8 cellular contexts compared by ENCODE assay signal in genomic region chr13:110575322-110576069, GRCh38. TPM values are rescaled to one million over a fixed set of nuclear protein-coding genes. Genes with fewer than 3 reads are reported as not detected.
DNase-seq lines count a peak whose midpoint lies in the region; ATAC-seq and TF ChIP-seq lines count a peak whose summit lies in the region.

No MANE protein-coding gene starts in this region.

- H4K91ac ChIP-seq in H9 (ENCODE audit: insufficient read length, low read depth, low read length): no peak overlapping the region

- H3K4me1 Mint-ChIP-seq in H9: peaks cover 17 to 24% of the 10 kb centered on the region in 2 experiments
- H3K4me1 Mint-ChIP-seq in activated T-helper 2 cell treated with anti-CD3 and anti-CD28 coated beads, Interferon-gamma antibody, Interleukin-2, Interleukin-4, amounts not matched to agents 10 μg/mL and 5 μg/mL and 100 μg/mL, durations not matched to agents 14 hours and 24 hours and 36 hours (ENCODE audit: low read depth): peaks cover 15% of the 10 kb centered on the region
- H3K4me1 Mint-ChIP-seq in naive B cell: peaks cover 11 to 25% (median 12%) of the 10 kb centered on the region in 3 donors

- H3K36me3 Mint-ChIP-seq in H9 (ENCODE audit: insufficient read depth in 1 of 3, low read depth in 3 of 3) (no peaks in the 10 kb centered on the region), naive B cell (no peaks in the 10 kb centered on the region)
- no peaks in the 10 kb centered on the region for H3K36me3 Mint-ChIP-seq in activated T-helper 2 cell treated with anti-CD3 and anti-CD28 coated beads, Interferon-gamma antibody, Interleukin-2, Interleukin-4, amounts not matched to agents 10 μg/mL and 5 μg/mL and 100 μg/mL, durations not matched to agents 14 hours and 24 hours and 36 hours (ENCODE audit: low read depth)

- H3K4ac ChIP-seq in H9 (ENCODE audit: low read depth, low read length): no peak overlapping the region

- no peaks in the 10 kb centered on the region for H4K20me1 ChIP-seq in H9 (ENCODE audit: control insufficient read depth, insufficient read depth, insufficient read length)

- DNase-seq in DMS153 (lab: John Stamatoyannopoulos, UW) (peak; percentile 46), DMS153 treated with DMSO at 0.1 percent for 48 hours (lab: John Stamatoyannopoulos, UW; ENCODE audit: unreplicated experiment) (no peak), H9 (peak; percentile 61), LNCaP clone FGC (ENCODE audit: low read depth) (no peak), naive B cell (peak; percentile 21), ascending aorta (ENCODE audit: low spot score in 2 of 2) (no peak), ureter (ENCODE audit: low spot score) (no peak)
- no peak for DNase-seq in activated T-helper 2 cell treated with anti-CD3 and anti-CD28 coated beads, Interferon-gamma antibody, Interleukin-2, Interleukin-4, amounts not matched to agents 10 μg/mL and 5 μg/mL and 100 μg/mL, durations not matched to agents 14 hours and 24 hours and 36 hours (ENCODE audit: low spot score)

- no peak overlapping the region for H2BK5ac ChIP-seq in H9 (ENCODE audit: insufficient read length, low read length)

- no peak overlapping the region for H3K27ac ChIP-seq in H9 (ENCODE audit: insufficient read length, low read depth, low read length)
- H3K27ac ChIP-seq in ascending aorta: no peak overlapping the region

- no peak overlapping the region for H2BK15ac ChIP-seq in H9 (ENCODE audit: low read depth, low read length)

- no peaks in the 10 kb centered on the region for H3K23me2 ChIP-seq in H9 (ENCODE audit: insufficient read length, low read depth, low read length, poor library complexity, severe bottlenecking)

- H3K27me3 ChIP-seq in H9 (ENCODE audit: insufficient read depth, low read length): no peaks in the 10 kb centered on the region
- H3K27me3 ChIP-seq in ascending aorta: no peaks in the 10 kb centered on the region

- no peaks in the 10 kb centered on the region for H3K79me2 ChIP-seq in H9 (ENCODE audit: insufficient read depth, low read length)

- H3T11ph ChIP-seq in H9 (ENCODE audit: low read length): no peak overlapping the region

- no peak overlapping the region for H4K8ac ChIP-seq in H9 (replicated peaks; ENCODE audit: insufficient read length, low read depth, low read length)

- no peak overlapping the region for H3K18ac ChIP-seq in H9 (ENCODE audit: insufficient read length, low read depth, low read length)

- peak; percentile 83 to 85 for ATAC-seq in naive B cell (ENCODE audit: low read depth in 2 of 2)

- intact Hi-C loops in activated T-helper 2 cell treated with anti-CD3 and anti-CD28 coated beads, Interferon-gamma antibody, Interleukin-2, Interleukin-4, amounts not matched to agents 10 μg/mL and 5 μg/mL and 100 μg/mL, durations not matched to agents 14 hours and 24 hours and 36 hours (cut with micrococcal nuclease): no loop called here
- intact Hi-C loops in ascending aorta (cut with DNase I): no loop called here

- H3K4me1 ChIP-seq in H9 (ENCODE audit: insufficient read depth, low read length) (no peaks in the 10 kb centered on the region), ascending aorta (peaks cover 0 to 2% of the 10 kb centered on the region in 2 donors)

- no peak overlapping the region for H2BK20ac ChIP-seq in H9 (ENCODE audit: low read depth, low read length, poor library complexity, severe bottlenecking)

- H4K5ac ChIP-seq in H9 (ENCODE audit: insufficient read length, low read depth, low read length): no peak overlapping the region

- no peak overlapping the region for H2AK5ac ChIP-seq in H9 (ENCODE audit: insufficient read length, low read length)

- H3K4me2 ChIP-seq in H9 (ENCODE audit: insufficient read depth, insufficient read length, low read length): no peak overlapping the region

- H3K9me3 Mint-ChIP-seq in H9: no peaks in the 10 kb centered on the region
- no peaks in the 10 kb centered on the region for H3K9me3 Mint-ChIP-seq in activated T-helper 2 cell treated with anti-CD3 and anti-CD28 coated beads, Interferon-gamma antibody, Interleukin-2, Interleukin-4, amounts not matched to agents 10 μg/mL and 5 μg/mL and 100 μg/mL, durations not matched to agents 14 hours and 24 hours and 36 hours
- no peaks in the 10 kb centered on the region for H3K9me3 Mint-ChIP-seq in naive B cell

- H3K4me3 ChIP-seq in LNCaP clone FGC (ENCODE audit: low read depth, low read length): no peak overlapping the region
- no peak overlapping the region for H3K4me3 ChIP-seq in ascending aorta

- TF ChIP-seq CTCF in H9 (conservative IDR thresholded peaks at IDR 0.05) (peak; percentile 18; the same call in 1 of the 3 replicates), LNCaP clone FGC (IDR thresholded peaks at IDR 0.05; ENCODE audit: control insufficient read depth, extremely low read depth, insufficient read depth) (0 out of 2 replicates have a peak, but pooled peaks have one; percentile 23), ascending aorta (IDR thresholded peaks at IDR 0.05) (no peak)

- no peak overlapping the region for H2BK120ac ChIP-seq in H9 (ENCODE audit: low read depth, low read length, poor library complexity, severe bottlenecking)

- no peaks in the 10 kb centered on the region for H3K36me3 ChIP-seq in ascending aorta

- H3K27me3 Mint-ChIP-seq in H9 (ENCODE audit: low read depth) (peaks cover 14% of the 10 kb centered on the region), naive B cell (peaks cover 0 to 44% (median 42%) of the 10 kb centered on the region in 3 donors)
- H3K27me3 Mint-ChIP-seq in activated T-helper 2 cell treated with anti-CD3 and anti-CD28 coated beads, Interferon-gamma antibody, Interleukin-2, Interleukin-4, amounts not matched to agents 10 μg/mL and 5 μg/mL and 100 μg/mL, durations not matched to agents 14 hours and 24 hours and 36 hours (ENCODE audit: low read depth): peaks cover 45% of the 10 kb centered on the region

- no peak overlapping the region for H3K9ac ChIP-seq in H9 (ENCODE audit: extremely low read depth, insufficient read length, low read length)

- no peak overlapping the region for H3K4me3 Mint-ChIP-seq in H9
- H3K4me3 Mint-ChIP-seq in activated T-helper 2 cell treated with anti-CD3 and anti-CD28 coated beads, Interferon-gamma antibody, Interleukin-2, Interleukin-4, amounts not matched to agents 10 μg/mL and 5 μg/mL and 100 μg/mL, durations not matched to agents 14 hours and 24 hours and 36 hours (ENCODE audit: low read depth): peak overlapping the region; percentile 9
- H3K4me3 Mint-ChIP-seq in naive B cell: peak overlapping the region in 6 of 8 donors; percentile 13 to 59 (median 44)

- no peak overlapping the region for H2BK12ac ChIP-seq in H9 (ENCODE audit: insufficient read length, low read depth, low read length)

- H3K27ac Mint-ChIP-seq in H9 (no peak overlapping the region), naive B cell (peak overlapping the region in 3 of 6 donors; percentile 48 to 75 (median 53))
- no peak overlapping the region for H3K27ac Mint-ChIP-seq in activated T-helper 2 cell treated with anti-CD3 and anti-CD28 coated beads, Interferon-gamma antibody, Interleukin-2, Interleukin-4, amounts not matched to agents 10 μg/mL and 5 μg/mL and 100 μg/mL, durations not matched to agents 14 hours and 24 hours and 36 hours

- no peak overlapping the region for H3K56ac ChIP-seq in H9 (ENCODE audit: insufficient read length, low read depth, low read length)

- H3K23ac ChIP-seq in H9 (ENCODE audit: insufficient read length, low read depth, low read length): no peak overlapping the region

- H3K14ac ChIP-seq in H9 (ENCODE audit: insufficient read depth, low read length): no peak overlapping the region

- WGBS in H9 (ENCODE audit: extremely low coverage, insufficient read length, low lambda C conversion rate): no CpG with 5 or more reads among the region's 15 CpGs

- H3K9me3 ChIP-seq in H9 (ENCODE audit: control insufficient read depth, low read depth, low read length) (no peaks in the 10 kb centered on the region), ascending aorta (no peaks in the 10 kb centered on the region)

- no peak overlapping the region for H2AFZ ChIP-seq in H9 (ENCODE audit: low read length)

- no peaks in the 10 kb centered on the region for H3K79me1 ChIP-seq in H9 (ENCODE audit: insufficient read depth, low read depth, low read length, poor library complexity, severe bottlenecking)

RNA-seq across cellular contexts. Expression of gene RAB20, which starts 14.0 kb away (rescaled TPM):
- total RNA-seq in H9 (2021) (11.4 and 12.3 TPM in 2 replicates), ascending aorta (17.7 TPM), ureter (35.4 TPM)
- total RNA-seq in activated T-helper 2 cell treated with anti-CD3 and anti-CD28 coated beads, Interferon-gamma antibody, Interleukin-2, Interleukin-4, amounts not matched to agents 10 μg/mL and 5 μg/mL and 100 μg/mL, durations not matched to agents 14 hours and 24 hours and 36 hours: 2.8 and 4.0 TPM in 2 replicates
- polyA plus RNA-seq in naive B cell (ENCODE audit: low read depth in 6 of 6): 1 to 10 TPM in 3 of 6 donors, under 1 TPM in 2, not detected in 1; 0.74 to 3.4 (median 2.0) TPM

RNA-seq across cellular contexts. Expression of gene NAXD, which starts 39.8 kb away (rescaled TPM):
- total RNA-seq in H9 (2021): 24.8 and 25.5 TPM in 2 replicates
- total RNA-seq in activated T-helper 2 cell treated with anti-CD3 and anti-CD28 coated beads, Interferon-gamma antibody, Interleukin-2, Interleukin-4, amounts not matched to agents 10 μg/mL and 5 μg/mL and 100 μg/mL, durations not matched to agents 14 hours and 24 hours and 36 hours: 21.7 and 22.1 TPM in 2 replicates
- 10 to 100 TPM; 10.8 to 23.1 (median 15.4) TPM for polyA plus RNA-seq in naive B cell (ENCODE audit: low read depth in 6 of 6)
- 1.9 TPM for total RNA-seq in ascending aorta
- total RNA-seq in ureter: 37.8 TPM

Comparison
In these comparisons a context has a peak if more than half of its experiments do, and no peak if none do; other contexts are left out.
1. DNase-seq: peak in DMS153 (single experiment), H9 (single experiment) and naive B cell (single experiment); none in DMS153 treated with DMSO at 0.1 percent for 48 hours (single experiment), LNCaP clone FGC (single experiment), activated T-helper 2 cell treated with anti-CD3 and anti-CD28 coated beads, Interferon-gamma antibody, Interleukin-2, Interleukin-4, amounts not matched to agents 10 μg/mL and 5 μg/mL and 100 μg/mL, durations not matched to agents 14 hours and 24 hours and 36 hours (single experiment), ascending aorta (0 of 2) and ureter (single experiment).
2. H3K4me3 Mint-ChIP-seq: peak in activated T-helper 2 cell treated with anti-CD3 and anti-CD28 coated beads, Interferon-gamma antibody, Interleukin-2, Interleukin-4, amounts not matched to agents 10 μg/mL and 5 μg/mL and 100 μg/mL, durations not matched to agents 14 hours and 24 hours and 36 hours (single experiment) and naive B cell (6 of 8); none in H9 (0 of 2).
3. CTCF ChIP-seq: peak in H9 (single experiment) and LNCaP clone FGC (single experiment); none in ascending aorta (0 of 3).